ENCODE assay signal across 23 cellular contexts in genomic region chr7:20578257-20578771, GRCh38. TPM values are rescaled to one million over a fixed set of nuclear protein-coding genes. Genes with fewer than 3 reads are reported as not detected.
DNase-seq lines count a peak whose midpoint lies in the region; ATAC-seq lines count a peak whose summit lies in the region.
"Had no signal": no experiment of that assay in that cellular context is flagged by ENCODE, and none has a peak within 500 bp of the region (broad histone marks: within the 10 kb centered on the region; RNA-seq: fewer than 3 reads in every experiment).

No MANE protein-coding gene starts in this region.

- no peaks in the 10 kb centered on the region for H3K4me1 ChIP-seq in adipocyte (ENCODE audit: control insufficient read depth, insufficient read depth, low read length)
- H3K4me1 ChIP-seq: SJSA1 had no signal

- no peak overlapping the region for H3K9ac ChIP-seq in adipocyte (ENCODE audit: low read length)

- no peak for DNase-seq in Right ventricle myocardium superior
- DNase-seq in cardiac septum (ENCODE audit: low spot score): no peak
- DNase-seq in NCI-H2029 treated with DMSO at 0.1 percent for 48 hours (lab: John Stamatoyannopoulos, UW): peak; percentile 46
- DNase-seq in adipocyte (ENCODE audit: low read depth): peak; percentile 3
- DNase-seq in stimulated activated naive B cell treated with anti-CD40 and anti-IgM and Interleukin-4, amounts not matched to agents 10 μg/mL and 1 μg/mL and 100 μg/mL, for 72 hours: no peak
- DNase-seq in activated CD8-positive, alpha-beta memory T cell treated with anti-CD3 and anti-CD28 coated beads, Interleukin-2, amount 10 ng/mL, durations not matched to agents 7 days and 5 days: no peak
- DNase-seq in immature natural killer cell: no peak
- no peak for DNase-seq in COLO829 (ENCODE audit: low spot score)
- DNase-seq: ACHN, AML-193, H9, Karpas-422, NCI-H1048, NCI-H187, NCI-H2171, NCI-H446 treated with DMSO at 0.1 percent for 48 hours, NCI-H774, PC-3, T-helper 17 cell had no signal

- no peaks in the 10 kb centered on the region for H3K4me1 Mint-ChIP-seq in stimulated activated naive B cell treated with anti-CD40 and anti-IgM and Interleukin-4, amounts not matched to agents 10 μg/mL and 1 μg/mL and 100 μg/mL, for 72 hours
- H3K4me1 Mint-ChIP-seq in activated CD8-positive, alpha-beta memory T cell treated with anti-CD3 and anti-CD28 coated beads, Interleukin-2, amount 10 ng/mL, durations not matched to agents 7 days and 5 days: no peaks in the 10 kb centered on the region
- H3K4me1 Mint-ChIP-seq in immature natural killer cell: no peaks in the 10 kb centered on the region
- H3K4me1 Mint-ChIP-seq: H9, T-helper 17 cell had no signal

- intact Hi-C loops in Right ventricle myocardium superior (cut with DNase I) (no loop called here), cardiac septum (cut with DNase I) (no loop called here)

- no peaks in the 10 kb centered on the region for H3K27me3 ChIP-seq in adipocyte (replicated peaks; ENCODE audit: control insufficient read depth, insufficient read depth, low read length)
- H3K27me3 ChIP-seq: SJSA1 had no signal

- H3K36me3 Mint-ChIP-seq in stimulated activated naive B cell treated with anti-CD40 and anti-IgM and Interleukin-4, amounts not matched to agents 10 μg/mL and 1 μg/mL and 100 μg/mL, for 72 hours: no peaks in the 10 kb centered on the region
- H3K36me3 Mint-ChIP-seq in activated CD8-positive, alpha-beta memory T cell treated with anti-CD3 and anti-CD28 coated beads, Interleukin-2, amount 10 ng/mL, durations not matched to agents 7 days and 5 days: no peaks in the 10 kb centered on the region
- no peaks in the 10 kb centered on the region for H3K36me3 Mint-ChIP-seq in immature natural killer cell
- H3K36me3 Mint-ChIP-seq: IgD-negative memory B cell had no signal

- ATAC-seq in Right ventricle myocardium superior (ENCODE audit: poor library complexity): peak; percentile 77
- ATAC-seq in stimulated activated naive B cell treated with anti-CD40 and anti-IgM and Interleukin-4, amounts not matched to agents 10 μg/mL and 1 μg/mL and 100 μg/mL, for 72 hours (replicated peaks): no peak
- ATAC-seq in activated CD8-positive, alpha-beta memory T cell treated with anti-CD3 and anti-CD28 coated beads, Interleukin-2, amount 10 ng/mL, durations not matched to agents 7 days and 5 days: no peak
- ATAC-seq: PC-3, T-helper 17 cell had no signal

- CTCF ChIA-PET in activated CD8-positive, alpha-beta memory T cell treated with anti-CD3 and anti-CD28 coated beads, Interleukin-2, amount 10 ng/mL, durations not matched to agents 7 days and 5 days (lab: Charles Lee): no interaction called here

- H3K27ac Mint-ChIP-seq in stimulated activated naive B cell treated with anti-CD40 and anti-IgM and Interleukin-4, amounts not matched to agents 10 μg/mL and 1 μg/mL and 100 μg/mL, for 72 hours: peak overlapping the region; percentile 11
- no peak overlapping the region for H3K27ac Mint-ChIP-seq in activated CD8-positive, alpha-beta memory T cell treated with anti-CD3 and anti-CD28 coated beads, Interleukin-2, amount 10 ng/mL, durations not matched to agents 7 days and 5 days
- H3K27ac Mint-ChIP-seq in immature natural killer cell: no peak overlapping the region
- H3K27ac Mint-ChIP-seq: H9, IgD-negative memory B cell, T-helper 17 cell had no signal

- H3K36me3 ChIP-seq in adipocyte (ENCODE audit: control insufficient read depth, insufficient read depth, low read length, severe bottlenecking): no peaks in the 10 kb centered on the region
- H3K36me3 ChIP-seq: SJSA1 had no signal

- H3K9me3 Mint-ChIP-seq in stimulated activated naive B cell treated with anti-CD40 and anti-IgM and Interleukin-4, amounts not matched to agents 10 μg/mL and 1 μg/mL and 100 μg/mL, for 72 hours: no peaks in the 10 kb centered on the region
- no peaks in the 10 kb centered on the region for H3K9me3 Mint-ChIP-seq in activated CD8-positive, alpha-beta memory T cell treated with anti-CD3 and anti-CD28 coated beads, Interleukin-2, amount 10 ng/mL, durations not matched to agents 7 days and 5 days (ENCODE audit: low read depth)
- peaks cover 0 to 3% (median 0%) of the 10 kb centered on the region in 6 donors for H3K9me3 Mint-ChIP-seq in immature natural killer cell
- H3K9me3 Mint-ChIP-seq: H9 had no signal

- H3K9me3 ChIP-seq in adipocyte (ENCODE audit: control insufficient read depth, low read length): no peaks in the 10 kb centered on the region
- H3K9me3 ChIP-seq: SJSA1 had no signal

- H3K27me3 Mint-ChIP-seq in stimulated activated naive B cell treated with anti-CD40 and anti-IgM and Interleukin-4, amounts not matched to agents 10 μg/mL and 1 μg/mL and 100 μg/mL, for 72 hours: peaks cover 0 to 5% of the 10 kb centered on the region in 2 donors
- H3K27me3 Mint-ChIP-seq in activated CD8-positive, alpha-beta memory T cell treated with anti-CD3 and anti-CD28 coated beads, Interleukin-2, amount 10 ng/mL, durations not matched to agents 7 days and 5 days: no peaks in the 10 kb centered on the region
- peaks cover 0 to 1% (median 0%) of the 10 kb centered on the region in 3 donors for H3K27me3 Mint-ChIP-seq in immature natural killer cell (ENCODE audit: low read depth in 3 of 3)
- H3K27me3 Mint-ChIP-seq: T-helper 17 cell had no signal

- no peak overlapping the region for H3K4me3 ChIP-seq in adipocyte (ENCODE audit: low read length)
- H3K4me3 ChIP-seq: SJSA1 had no signal

- no peak overlapping the region for H3K4me3 Mint-ChIP-seq in stimulated activated naive B cell treated with anti-CD40 and anti-IgM and Interleukin-4, amounts not matched to agents 10 μg/mL and 1 μg/mL and 100 μg/mL, for 72 hours
- no peak overlapping the region for H3K4me3 Mint-ChIP-seq in activated CD8-positive, alpha-beta memory T cell treated with anti-CD3 and anti-CD28 coated beads, Interleukin-2, amount 10 ng/mL, durations not matched to agents 7 days and 5 days
- H3K4me3 Mint-ChIP-seq in immature natural killer cell: no peak overlapping the region
- H3K4me3 Mint-ChIP-seq: H9, IgD-negative memory B cell, T-helper 17 cell had no signal

RNA-seq across cellular contexts. Expression of gene ABCB5, which starts 37.2 kb away (rescaled TPM):
- total RNA-seq in Right ventricle myocardium superior: not detected
- total RNA-seq in cardiac septum: not detected
- not detected for total RNA-seq in activated CD8-positive, alpha-beta memory T cell treated with anti-CD3 and anti-CD28 coated beads, Interleukin-2, amount 10 ng/mL, durations not matched to agents 7 days and 5 days
- polyA plus RNA-seq in immature natural killer cell: under 1 TPM in 1 of 3 donors, not detected in 2; 0.79 TPM
- total RNA-seq: H9, HT1080, MCF 10A, PC-3, SJSA1, T-helper 17 cell had no signal
- polyA plus RNA-seq: IgD-negative memory B cell had no signal

Comparison
In these comparisons a context has a peak if more than half of its experiments do, and no peak if none do; other contexts are left out.
1. DNase-seq: peak in NCI-H2029 treated with DMSO at 0.1 percent for 48 hours (single experiment) and adipocyte (single experiment); none in Right ventricle myocardium superior (single experiment), cardiac septum (single experiment), stimulated activated naive B cell treated with anti-CD40 and anti-IgM and Interleukin-4, amounts not matched to agents 10 μg/mL and 1 μg/mL and 100 μg/mL, for 72 hours (single experiment), activated CD8-positive, alpha-beta memory T cell treated with anti-CD3 and anti-CD28 coated beads, Interleukin-2, amount 10 ng/mL, durations not matched to agents 7 days and 5 days (single experiment), immature natural killer cell (0 of 3) and COLO829 (single experiment).